Comparison of ENCODE assay signal across 9 cellular contexts in genomic region chr20:62137478-62138203, GRCh38. TPM values are rescaled to one million over a fixed set of nuclear protein-coding genes. Genes with fewer than 3 reads are reported as not detected.
DNase-seq lines count a peak whose midpoint lies in the region; ATAC-seq and TF ChIP-seq lines count a peak whose summit lies in the region.
"Had no signal": no experiment of that assay in that cellular context is flagged by ENCODE, and none has a peak within 500 bp of the region (broad histone marks: within the 10 kb centered on the region; RNA-seq: fewer than 3 reads in every experiment).

No MANE protein-coding gene starts in this region.

- TF ChIP-seq CTCF in CD14-positive monocyte (IDR thresholded peaks at IDR 0.05) = no peak
- TF ChIP-seq CTCF in MCF 10A (IDR thresholded peaks at IDR 0.05; ENCODE audit: unreplicated experiment) = no peak

- intact Hi-C loops in CD14-positive monocyte (cut with micrococcal nuclease) = loop anchor here in 1 of 2 donors (2.0 kb wide), 1 partner anchor 15 kb away; the partner anchor contains the start of gene LSM14B
- intact Hi-C loops in MCF 10A (cut with micrococcal nuclease) = no loop called here

- H3K27me3 Mint-ChIP-seq in CD14-positive monocyte (ENCODE audit: low read depth in 3 of 3) (no peaks in the 10 kb centered on the region), MCF 10A (ENCODE audit: insufficient read depth, unreplicated experiment) (no peaks in the 10 kb centered on the region)
- H3K27me3 Mint-ChIP-seq in CD8-positive, alpha-beta memory T cell = no peaks in the 10 kb centered on the region
- no peaks in the 10 kb centered on the region for H3K27me3 Mint-ChIP-seq in naive thymus-derived CD8-positive, alpha-beta T cell
- H3K27me3 Mint-ChIP-seq: B cell had no signal

- CTCF ChIA-PET in CD8-positive, alpha-beta memory T cell (lab: Charles Lee) = interaction anchor here (0.9 to 7.0 kb wide), 6 partner anchors 14 to 245 kb away, joined by 3 to 60 read pairs (median 4); no protein-coding TSS in a partner anchor
- CTCF ChIA-PET in MCF 10A (lab: Yijun Ruan, JAX) = interaction anchor here (0.6 to 6.0 kb wide), 7 partner anchors 14 to 487 kb away, joined by 3 to 62 read pairs (median 3); no protein-coding TSS in a partner anchor

- POLR2A ChIA-PET in CD8-positive, alpha-beta memory T cell (lab: Charles Lee) = no interaction called here
- POLR2A ChIA-PET in naive thymus-derived CD8-positive, alpha-beta T cell (lab: Charles Lee) = interaction anchor here (0.6 to 2.8 kb wide), 7 partner anchors 9 to 127 kb away, joined by 3 to 10 read pairs (median 5); no protein-coding TSS in a partner anchor
- POLR2A ChIA-PET in MCF 10A (lab: Yijun Ruan, JAX) = interaction anchor here (0.6 to 6.1 kb wide), 5 partner anchors 13 to 183 kb away, joined by 3 to 72 read pairs (median 3); partner anchors contain the start of gene LSM14B

- peaks cover 20% of the 10 kb centered on the region for H3K4me1 ChIP-seq in CD8-positive, alpha-beta memory T cell (ENCODE audit: insufficient read depth, low read length)

- no peak overlapping the region for H3K27ac ChIP-seq in CD8-positive, alpha-beta memory T cell (ENCODE audit: low read depth, low read length)

- H3K9me3 ChIP-seq in CD8-positive, alpha-beta memory T cell (ENCODE audit: low read length) = no peaks in the 10 kb centered on the region
- H3K9me3 ChIP-seq: gastroesophageal sphincter had no signal

- peaks cover 71% of the 10 kb centered on the region for H3K36me3 ChIP-seq in CD8-positive, alpha-beta memory T cell (ENCODE audit: insufficient read depth, low read length)

- H3K9me3 Mint-ChIP-seq in CD14-positive monocyte (peaks cover 0 to 3% (median 0%) of the 10 kb centered on the region in 7 donors), MCF 10A (ENCODE audit: unreplicated experiment) (no peaks in the 10 kb centered on the region)
- H3K9me3 Mint-ChIP-seq in CD8-positive, alpha-beta memory T cell = no peaks in the 10 kb centered on the region
- no peaks in the 10 kb centered on the region for H3K9me3 Mint-ChIP-seq in activated naive CD4-positive, alpha-beta T cell treated with anti-CD3 and anti-CD28 coated beads, Interleukin-2, amount 50 U/mL, for 72 hours
- H3K9me3 Mint-ChIP-seq in naive thymus-derived CD8-positive, alpha-beta T cell = no peaks in the 10 kb centered on the region

- H3K4me3 Mint-ChIP-seq in CD14-positive monocyte (no peak overlapping the region), MCF 10A (ENCODE audit: unreplicated experiment) (no peak overlapping the region)
- H3K4me3 Mint-ChIP-seq in CD8-positive, alpha-beta memory T cell = peak overlapping the region in 2 of 7 donors; percentile 49 to 51
- no peak overlapping the region for H3K4me3 Mint-ChIP-seq in naive thymus-derived CD8-positive, alpha-beta T cell
- H3K4me3 Mint-ChIP-seq: B cell had no signal

- no TSS peak for BruUV-seq in MCF 10A (replicated peaks; lab: Mats Ljungman, UMichigan)

- H3K36me3 Mint-ChIP-seq in CD14-positive monocyte = peaks cover 67 to 79% of the 10 kb centered on the region in 2 donors
- H3K36me3 Mint-ChIP-seq in CD8-positive, alpha-beta memory T cell = peaks cover 7 to 93% (median 14%) of the 10 kb centered on the region in 3 donors
- H3K36me3 Mint-ChIP-seq in activated naive CD4-positive, alpha-beta T cell treated with anti-CD3 and anti-CD28 coated beads, Interleukin-2, amount 50 U/mL, for 72 hours = peaks cover 21 to 31% of the 10 kb centered on the region in 2 donors
- peaks cover 9 to 79% (median 21%) of the 10 kb centered on the region in 3 donors for H3K36me3 Mint-ChIP-seq in naive thymus-derived CD8-positive, alpha-beta T cell
- peaks cover 98% of the 10 kb centered on the region for H3K36me3 Mint-ChIP-seq in MCF 10A (ENCODE audit: insufficient read depth, unreplicated experiment)

- H3K4me1 Mint-ChIP-seq in CD14-positive monocyte (peaks cover 54% of the 10 kb centered on the region), MCF 10A (ENCODE audit: insufficient read depth, unreplicated experiment) (peaks cover 18% of the 10 kb centered on the region)
- H3K4me1 Mint-ChIP-seq in CD8-positive, alpha-beta memory T cell = peaks cover 35 to 56% (median 45%) of the 10 kb centered on the region in 3 donors
- H3K4me1 Mint-ChIP-seq in naive thymus-derived CD8-positive, alpha-beta T cell = peaks cover 18 to 52% (median 41%) of the 10 kb centered on the region in 4 donors

- peak overlapping the region in 6 of 7 donors; percentile 50 to 80 (median 67) for H3K27ac Mint-ChIP-seq in CD14-positive monocyte
- peak overlapping the region; percentile 20 to 96 (median 90) for H3K27ac Mint-ChIP-seq in CD8-positive, alpha-beta memory T cell
- peak overlapping the region; percentile 8 to 40 for H3K27ac Mint-ChIP-seq in activated naive CD4-positive, alpha-beta T cell treated with anti-CD3 and anti-CD28 coated beads, Interleukin-2, amount 50 U/mL, for 72 hours
- peak overlapping the region in 9 of 10 donors; percentile 43 to 94 (median 84) for H3K27ac Mint-ChIP-seq in naive thymus-derived CD8-positive, alpha-beta T cell
- no peak overlapping the region for H3K27ac Mint-ChIP-seq in MCF 10A (ENCODE audit: low read depth, unreplicated experiment)

- DNase-seq in CD14-positive monocyte (ENCODE audit: low spot score) = no peak
- no peak for DNase-seq in CD8-positive, alpha-beta memory T cell
- DNase-seq in activated naive CD4-positive, alpha-beta T cell treated with anti-CD3 and anti-CD28 coated beads, Interleukin-2, amount 50 U/mL, for 72 hours (ENCODE audit: low spot score in 2 of 2) = no peak
- no peak for DNase-seq in naive thymus-derived CD8-positive, alpha-beta T cell
- DNase-seq in amygdala (lab: John Stamatoyannopoulos, UW) = no peak
- no peak for DNase-seq in MCF 10A (ENCODE audit: unreplicated experiment)

- H3K27me3 ChIP-seq in CD8-positive, alpha-beta memory T cell (ENCODE audit: insufficient read depth, low read length, poor library complexity, severe bottlenecking) = no peaks in the 10 kb centered on the region
- H3K27me3 ChIP-seq: gastroesophageal sphincter had no signal

- no peak for ATAC-seq in activated naive CD4-positive, alpha-beta T cell treated with anti-CD3 and anti-CD28 coated beads, Interleukin-2, amount 50 U/mL, for 72 hours
- no peak for ATAC-seq in naive thymus-derived CD8-positive, alpha-beta T cell
- ATAC-seq in HG02759 (IDR thresholded peaks at IDR 0.05; ENCODE audit: unreplicated experiment) = no peak

- no peak overlapping the region for H3K4me3 ChIP-seq in CD8-positive, alpha-beta memory T cell (ENCODE audit: low read length)
- H3K4me3 ChIP-seq: gastroesophageal sphincter had no signal

RNA-seq across cellular contexts. Expression of gene PSMA7, which starts 5.6 kb away (rescaled TPM):
- polyA plus RNA-seq in CD14-positive monocyte = 100 to 1,000 TPM; 527 to 668 TPM
- 100 to 1,000 TPM; 447 to 464 TPM for total RNA-seq in CD8-positive, alpha-beta memory T cell
- polyA plus RNA-seq in CD8-positive, alpha-beta memory T cell = 459 TPM
- 100 to 1,000 TPM; 253 to 333 TPM for total RNA-seq in activated naive CD4-positive, alpha-beta T cell treated with anti-CD3 and anti-CD28 coated beads, Interleukin-2, amount 50 U/mL, for 72 hours
- 100 to 1,000 TPM; 178 to 185 TPM for total RNA-seq in naive thymus-derived CD8-positive, alpha-beta T cell
- polyA plus RNA-seq in naive thymus-derived CD8-positive, alpha-beta T cell = 100 to 1,000 TPM; 362 to 473 (median 419) TPM
- total RNA-seq in MCF 10A (2022) = 362 and 419 TPM in 2 replicates

RNA-seq across cellular contexts. Expression of gene SS18L1, which starts 5.9 kb away (rescaled TPM):
- polyA plus RNA-seq in CD14-positive monocyte = 1 to 10 TPM in 1 of 2 donors, under 1 TPM in 1; 0.75 to 1.1 TPM
- 10 to 100 TPM; 16.9 to 18.5 TPM for total RNA-seq in CD8-positive, alpha-beta memory T cell
- polyA plus RNA-seq in CD8-positive, alpha-beta memory T cell = 0.86 TPM
- 10 to 100 TPM; 21.7 to 52.4 TPM for total RNA-seq in activated naive CD4-positive, alpha-beta T cell treated with anti-CD3 and anti-CD28 coated beads, Interleukin-2, amount 50 U/mL, for 72 hours
- total RNA-seq in naive thymus-derived CD8-positive, alpha-beta T cell = 10 to 100 TPM; 23.0 to 23.6 TPM
- polyA plus RNA-seq in naive thymus-derived CD8-positive, alpha-beta T cell = under 1 TPM; 0.39 to 0.58 (median 0.50) TPM
- total RNA-seq in MCF 10A (2022) = 16.1 and 17.9 TPM in 2 replicates

RNA-seq across cellular contexts. Expression of gene LSM14B, which starts 15.4 kb away (rescaled TPM):
- 1 to 10 TPM; 1.0 to 1.4 TPM for polyA plus RNA-seq in CD14-positive monocyte
- 10 to 100 TPM; 35.8 to 36.4 TPM for total RNA-seq in CD8-positive, alpha-beta memory T cell
- 1.1 TPM for polyA plus RNA-seq in CD8-positive, alpha-beta memory T cell
- 10 to 100 TPM; 34.3 to 35.6 TPM for total RNA-seq in activated naive CD4-positive, alpha-beta T cell treated with anti-CD3 and anti-CD28 coated beads, Interleukin-2, amount 50 U/mL, for 72 hours
- 10 to 100 TPM; 53.5 to 55.8 TPM for total RNA-seq in naive thymus-derived CD8-positive, alpha-beta T cell
- 1 to 10 TPM; 1.5 to 2.4 (median 2.4) TPM for polyA plus RNA-seq in naive thymus-derived CD8-positive, alpha-beta T cell
- total RNA-seq in MCF 10A (2022) = 33.3 and 35.1 TPM in 2 replicates

RNA-seq across cellular contexts. Expression of gene MTG2, which starts 45.2 kb away (rescaled TPM):
- 10 to 100 TPM; 10.8 to 14.9 TPM for polyA plus RNA-seq in CD14-positive monocyte
- 10 to 100 TPM; 44.6 to 45.9 TPM for total RNA-seq in CD8-positive, alpha-beta memory T cell
- polyA plus RNA-seq in CD8-positive, alpha-beta memory T cell = 19.0 TPM
- total RNA-seq in activated naive CD4-positive, alpha-beta T cell treated with anti-CD3 and anti-CD28 coated beads, Interleukin-2, amount 50 U/mL, for 72 hours = 10 to 100 TPM; 33.9 to 39.5 TPM
- 10 to 100 TPM; 44.2 to 45.1 TPM for total RNA-seq in naive thymus-derived CD8-positive, alpha-beta T cell
- 10 to 100 TPM; 21.8 to 28.5 (median 21.9) TPM for polyA plus RNA-seq in naive thymus-derived CD8-positive, alpha-beta T cell
- 46.9 and 61.0 TPM in 2 replicates for total RNA-seq in MCF 10A (2022)
